Comparison of ENCODE assay signal across 28 cellular contexts in the genomic region with DNA sequence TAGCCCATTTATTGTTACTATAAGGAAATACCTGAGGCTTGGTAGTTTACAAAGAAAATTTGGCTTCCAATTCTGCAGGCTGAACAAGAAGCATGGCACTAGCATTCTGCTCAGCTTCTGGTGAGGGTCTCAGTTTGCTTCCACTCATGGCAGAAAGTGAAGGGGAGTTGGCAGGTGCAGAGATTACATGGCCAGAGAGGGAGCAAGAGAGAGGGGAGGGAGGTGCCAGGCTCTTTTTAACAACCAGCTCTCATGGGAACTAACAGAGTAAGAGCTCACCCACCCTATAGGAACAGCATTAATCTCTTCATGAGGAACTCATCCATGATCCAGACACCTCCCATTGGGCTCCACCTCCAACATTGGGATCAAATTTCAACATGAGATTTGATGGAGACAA.
"Had no signal": no experiment of that assay in that cellular context is flagged by ENCODE, and none has a peak within 500 bp of the region (broad histone marks: within the 10 kb centered on the region; RNA-seq: fewer than 3 reads in every experiment).

No MANE protein-coding gene starts in this region.

- DNase-seq: activated CD4-positive, alpha-beta T cell treated with anti-CD3 and anti-CD28 coated beads for 1 hour; activated CD4-positive, alpha-beta T cell treated with anti-CD3 and anti-CD28 coated beads for 48 hours; activated CD4-positive, alpha-beta T cell treated with anti-CD3 and anti-CD28 coated beads, Interleukin-2, amount 50 U/mL, for 1 hour; activated CD4-positive, alpha-beta T cell treated with anti-CD3 and anti-CD28 coated beads, Interleukin-2, amount 50 U/mL, for 48 hours; activated CD8-positive, alpha-beta memory T cell treated with anti-CD3 and anti-CD28 coated beads for 24 hours; activated CD8-positive, alpha-beta T cell treated with anti-CD3 and anti-CD28 coated beads for 36 hours; activated effector memory CD4-positive, alpha-beta T cell treated with Interleukin-2 at 50 U/mL for 16 hours; activated gamma-delta T cell treated with Interleukin-2 at 50 U/mL for 16 hours; activated naive CD4-positive, alpha-beta T cell treated with anti-CD3 and anti-CD28 coated beads, Interleukin-2, amount 50 U/mL, for 16 hours; activated naive CD4-positive, alpha-beta T cell treated with Interleukin-2 at 50 U/mL for 16 hours; activated T-cell treated with anti-CD3 and anti-CD28 coated beads, Interleukin-2, amount 50 U/mL, for 4 hours; amniotic stem cell; anterior cingulate cortex; caudate nucleus; cortex of kidney; dermis blood vessel endothelial cell; effector CD4-positive, alpha-beta T cell; effector memory CD8-positive, alpha-beta T cell; esophagus squamous epithelium; foreskin melanocyte; heart right ventricle; T-helper 2 cell had no signal

- H3K27me3 Mint-ChIP-seq: activated CD8-positive, alpha-beta T cell treated with anti-CD3 and anti-CD28 coated beads for 36 hours; activated naive CD8-positive, alpha-beta T cell; activated T-helper 17 cell treated with anti-CD3 and anti-CD28 coated beads, Interleukin-2, amount 50 U/mL, for 72 hours; effector memory CD8-positive, alpha-beta T cell had no signal

- H3K79me2 ChIP-seq: hepatocyte had no signal

- H3K9me3 Mint-ChIP-seq: activated CD8-positive, alpha-beta T cell treated with anti-CD3 and anti-CD28 coated beads for 36 hours; activated T-cell treated with anti-CD3 and anti-CD28 coated beads, Interleukin-2, amount 50 U/mL, for 4 hours; activated T-helper 17 cell treated with anti-CD3 and anti-CD28 coated beads, Interleukin-2, amount 50 U/mL, for 72 hours had no signal

- H3K27me3 ChIP-seq: esophagus squamous epithelium, gastroesophageal sphincter, heart right ventricle, hepatocyte had no signal

- H3K4me1 Mint-ChIP-seq: activated T-helper 17 cell treated with anti-CD3 and anti-CD28 coated beads, Interleukin-2, amount 50 U/mL, for 72 hours; WTC11 had no signal

- H3K36me3 Mint-ChIP-seq: activated naive CD8-positive, alpha-beta T cell had no signal

- H3K4me2 ChIP-seq: hepatocyte had no signal

- H3K9me3 ChIP-seq: esophagus squamous epithelium, gastroesophageal sphincter, heart right ventricle had no signal

- ATAC-seq: activated CD8-positive, alpha-beta T cell treated with anti-CD3 and anti-CD28 coated beads for 36 hours; activated T-cell treated with anti-CD3 and anti-CD28 coated beads, Interleukin-2, amount 50 U/mL, for 4 hours; activated T-helper 17 cell treated with anti-CD3 and anti-CD28 coated beads, Interleukin-2, amount 50 U/mL, for 72 hours; effector memory CD8-positive, alpha-beta T cell; gastroesophageal sphincter; heart right ventricle; WTC11 had no signal

- H3K4me1 ChIP-seq: esophagus squamous epithelium, gastroesophageal sphincter, heart right ventricle had no signal

- H3K4me3 ChIP-seq: esophagus squamous epithelium, gastroesophageal sphincter, heart right ventricle, hepatocyte had no signal

- H3K36me3 ChIP-seq: esophagus squamous epithelium, gastroesophageal sphincter, heart right ventricle had no signal

- H3K27ac ChIP-seq: epithelial cell of prostate, esophagus squamous epithelium, gastroesophageal sphincter, heart right ventricle, hepatocyte had no signal

- H3K4me3 Mint-ChIP-seq: activated CD8-positive, alpha-beta T cell treated with anti-CD3 and anti-CD28 coated beads for 36 hours; activated naive CD8-positive, alpha-beta T cell; activated T-cell treated with anti-CD3 and anti-CD28 coated beads, Interleukin-2, amount 50 U/mL, for 4 hours; activated T-helper 17 cell treated with anti-CD3 and anti-CD28 coated beads, Interleukin-2, amount 50 U/mL, for 72 hours; effector memory CD8-positive, alpha-beta T cell; WTC11 had no signal

- H3K27ac Mint-ChIP-seq: activated CD8-positive, alpha-beta T cell treated with anti-CD3 and anti-CD28 coated beads for 36 hours; activated naive CD8-positive, alpha-beta T cell; activated T-helper 17 cell treated with anti-CD3 and anti-CD28 coated beads, Interleukin-2, amount 50 U/mL, for 72 hours; effector memory CD8-positive, alpha-beta T cell; WTC11 had no signal

- H2AFZ ChIP-seq: hepatocyte had no signal
